ENCODE assay signal across 8 cellular contexts in the genomic region with DNA sequence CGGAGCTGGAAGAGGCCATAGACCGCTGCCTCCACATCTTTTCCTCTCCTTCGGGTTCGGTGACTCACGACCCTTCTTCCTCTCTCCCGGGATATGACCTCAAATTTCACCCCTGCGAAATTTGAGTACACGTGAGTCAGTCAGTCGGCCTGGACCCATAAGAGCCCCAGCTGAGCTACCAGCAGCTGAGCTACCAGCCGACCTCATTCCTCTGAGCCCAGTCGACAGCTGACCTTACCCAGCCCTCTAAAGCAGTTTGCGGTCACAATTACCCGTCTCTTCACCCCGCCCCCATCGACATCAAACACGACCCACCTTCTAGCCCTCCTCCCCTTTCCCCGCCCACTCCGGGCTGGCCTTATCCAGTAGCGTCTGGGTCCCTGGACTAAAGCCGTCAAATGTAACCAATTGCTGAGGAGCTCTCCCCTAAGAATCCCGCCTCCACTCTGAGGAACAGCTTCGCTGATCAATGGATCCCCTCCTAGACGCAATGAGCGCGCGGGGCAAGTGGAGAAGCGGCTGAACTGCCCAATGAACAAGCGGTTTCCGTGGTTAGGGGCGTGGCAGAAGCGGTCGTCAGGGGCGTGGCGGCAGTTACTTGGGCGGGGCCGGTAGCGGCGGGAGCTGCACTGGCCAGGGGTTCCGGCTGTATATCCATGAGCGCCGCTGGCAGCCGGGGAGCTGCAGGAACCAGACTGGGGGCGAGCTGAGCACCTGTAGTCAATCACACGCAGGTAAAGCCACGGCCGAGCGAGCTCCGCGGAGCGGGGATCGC. TPM values are rescaled to one million over a fixed set of nuclear protein-coding genes. Genes with fewer than 3 reads are reported as not detected.
DNase-seq lines count a peak whose midpoint lies in the region; ATAC-seq and TF ChIP-seq lines count a peak whose summit lies in the region.

Gene ABHD2 (plus strand): TSS at position 627 of the 775 bp plus-strand sequence. CDS start 27,872 bp downstream, outside the sequence.

- no peak within 1 kb of the TSS for H3K4me3 Mint-ChIP-seq in activated CD4-positive, alpha-beta memory T cell treated with anti-CD3 and anti-CD28 coated beads for 36 hours

- CTCF ChIA-PET in activated CD4-positive, alpha-beta memory T cell treated with anti-CD3 and anti-CD28 coated beads for 36 hours (lab: Charles Lee), result interaction anchor here (0.8 to 7.8 kb wide), 12 partner anchors 8 to 156 kb away, joined by 3 to 52 read pairs (median 4); partner anchors contain the start of gene FANCI

- TF ChIP-seq POLR2A in right lobe of liver (IDR thresholded peaks at IDR 0.05), result peak; percentile 98

- WGBS in right lobe of liver (ENCODE audit: insufficient coverage, low coverage, low lambda C conversion rate, missing lambda C conversion rate), result 0% methylated on average over 20 of the region's 51 CpGs

- H3K4me3 ChIP-seq in dorsolateral prefrontal cortex (peak within 1 kb of the TSS; percentile 62 to 100 (median 95)), right lobe of liver (peak within 1 kb of the TSS; percentile 82 to 91 (median 88))

- no peaks in the 10 kb centered on the region for H3K9me3 ChIP-seq in right lobe of liver

- H3K27ac Mint-ChIP-seq in activated CD4-positive, alpha-beta memory T cell treated with anti-CD3 and anti-CD28 coated beads for 36 hours, result no peak within 1 kb of the TSS

- no peaks in the 10 kb centered on the region for H3K36me3 ChIP-seq in right lobe of liver

- intact Hi-C loops in activated CD4-positive, alpha-beta memory T cell treated with anti-CD3 and anti-CD28 coated beads for 36 hours (cut with micrococcal nuclease), result loop anchor here (1.0 to 5.0 kb wide), 4 partner anchors 11 to 542 kb away; partner anchors contain the start of genes AEN, DET1 and FANCI
- intact Hi-C loops in dorsolateral prefrontal cortex (cut with DNase I) (no loop called here), right lobe of liver (cut with DNase I) (no loop called here)

- H3K4me1 Mint-ChIP-seq in activated CD4-positive, alpha-beta memory T cell treated with anti-CD3 and anti-CD28 coated beads for 36 hours (ENCODE audit: low read depth), result peaks cover 36% of the 10 kb centered on the region

- DNase-seq in CD1c-positive myeloid dendritic cell (ENCODE audit: extremely low spot score), result peak; percentile 99
- peak; percentile 99 for DNase-seq in NCI-H82 treated with DMSO at 0.1 percent for 48 hours (lab: John Stamatoyannopoulos, UW; ENCODE audit: unreplicated experiment)
- DNase-seq in activated CD4-positive, alpha-beta memory T cell treated with anti-CD3 and anti-CD28 coated beads for 36 hours, result peak; percentile 99
- peak; percentile 96 to 100 (median 99) for DNase-seq in dorsolateral prefrontal cortex
- peak; percentile 99 for DNase-seq in right lobe of liver
- peak; percentile 97 to 98 for DNase-seq in stimulated activated CD4-positive, alpha-beta T cell treated with anti-CD3 and anti-CD28 coated beads, Interleukin-4, amount 100 ng/mL, for 48 hours (ENCODE audit: low read depth in 2 of 2)

- peak; percentile 95 for ATAC-seq in GM19438 (IDR thresholded peaks at IDR 0.05; ENCODE audit: low read depth, unreplicated experiment)
- peak; percentile 89 for ATAC-seq in HG03575 (IDR thresholded peaks at IDR 0.05; ENCODE audit: extremely low read depth, insufficient number of reproducible peaks, low FRiP score, unreplicated experiment)
- ATAC-seq in right lobe of liver, result peak; percentile 80 to 95 (median 88)

- H3K36me3 Mint-ChIP-seq in activated CD4-positive, alpha-beta memory T cell treated with anti-CD3 and anti-CD28 coated beads for 36 hours, result peaks cover 2% of the 10 kb centered on the region

- peak in 18 of 56 donors; percentile 6 to 48 (median 16) for TF ChIP-seq CTCF in dorsolateral prefrontal cortex (IDR thresholded peaks at IDR 0.05 in 54 of 56, conservative IDR thresholded peaks at IDR 0.05 in 2 of 56; ENCODE audit: low read depth in 1 of 56, partially characterized antibody in 56 of 56)
- TF ChIP-seq CTCF in right lobe of liver (IDR thresholded peaks at IDR 0.05), result no peak

- no peaks in the 10 kb centered on the region for H3K27me3 Mint-ChIP-seq in activated CD4-positive, alpha-beta memory T cell treated with anti-CD3 and anti-CD28 coated beads for 36 hours

- H3K27ac ChIP-seq in dorsolateral prefrontal cortex, result peak within 1 kb of the TSS in 58 of 59 donors; percentile 63 to 97 (median 92)
- H3K27ac ChIP-seq in right lobe of liver, result peak within 1 kb of the TSS; percentile 90 to 94 (median 94)

- no peaks in the 10 kb centered on the region for H3K27me3 ChIP-seq in dorsolateral prefrontal cortex
- H3K27me3 ChIP-seq in right lobe of liver, result no peaks in the 10 kb centered on the region

- POLR2A ChIA-PET in activated CD4-positive, alpha-beta memory T cell treated with anti-CD3 and anti-CD28 coated beads for 36 hours (lab: Charles Lee), result interaction anchor here (0.6 to 4.3 kb wide), 7 partner anchors 10 to 90 kb away, joined by 3 to 26 read pairs (median 5); no protein-coding TSS in a partner anchor

- H3K9me3 Mint-ChIP-seq in activated CD4-positive, alpha-beta memory T cell treated with anti-CD3 and anti-CD28 coated beads for 36 hours, result no peaks in the 10 kb centered on the region

- peaks cover 0 to 37% (median 0%) of the 10 kb centered on the region in 4 donors for H3K4me1 ChIP-seq in right lobe of liver

RNA-seq across cellular contexts. Expression of gene ABHD2, which starts in this region (rescaled TPM):
- 10 to 100 TPM; 36.0 to 38.5 TPM for total RNA-seq in activated CD4-positive, alpha-beta memory T cell treated with anti-CD3 and anti-CD28 coated beads for 36 hours
- 100 to 1,000 TPM in 119 of 120 experiments, 10 to 100 TPM in 1; 89.8 to 236 (median 169) TPM for total RNA-seq in dorsolateral prefrontal cortex
- total RNA-seq in right lobe of liver, result 100 to 1,000 TPM; 136 to 392 (median 315) TPM

Comparison
In these comparisons a context has a peak if more than half of its experiments do, and no peak if none do; other contexts are left out.
1. Peak in every context shown above with its lines: DNase-seq, ATAC-seq, H3K4me3 ChIP-seq and H3K27ac ChIP-seq.